In genomic region chr15:74786659-74787165, GRCh38 we compare ENCODE assay signal across 12 cellular contexts. TPM values are rescaled to one million over a fixed set of nuclear protein-coding genes. Genes with fewer than 3 reads are reported as not detected.
DNase-seq lines count a peak whose midpoint lies in the region; ATAC-seq, FAIRE-seq and TF ChIP-seq lines count a peak whose summit lies in the region.
"Had no signal": no experiment of that assay in that cellular context is flagged by ENCODE, and none has a peak within 500 bp of the region (broad histone marks: within the 10 kb centered on the region; RNA-seq: fewer than 3 reads in every experiment).

No MANE protein-coding gene starts in this region.

- no peak for FAIRE-seq in keratinocyte (lab: Jason Lieb, UNC)

- H2AFZ ChIP-seq in keratinocyte (ENCODE audit: control insufficient read depth, low read length), result no peak overlapping the region

- TF ChIP-seq CTCF in keratinocyte (optimal IDR thresholded peaks at IDR 0.05 in 1 of 3, IDR thresholded peaks at IDR 0.05 in 1 of 3, conservative IDR thresholded peaks at IDR 0.05 in 1 of 3; ENCODE audit: extremely low read depth in 1 of 3, insufficient read depth in 2 of 3, low read length in 3 of 3), result no peak
- no peak for TF ChIP-seq CTCF in thoracic aorta (IDR thresholded peaks at IDR 0.05)

- H3K27me3 Mint-ChIP-seq in activated CD4-positive, alpha-beta T cell treated with anti-CD3 and anti-CD28 coated beads, Interleukin-2, amount 10 ng/mL, durations not matched to agents 24 days and 14 days, result no peaks in the 10 kb centered on the region
- no peaks in the 10 kb centered on the region for H3K27me3 Mint-ChIP-seq in activated T-cell treated with anti-CD3 and anti-CD28 coated beads, Interleukin-2, amount 50 U/mL, for 72 hours (ENCODE audit: low read depth)

- H3K27me3 ChIP-seq in keratinocyte (ENCODE audit: control insufficient read depth, extremely low read depth, insufficient read depth, low read length) (no peaks in the 10 kb centered on the region), thoracic aorta (replicated peaks; ENCODE audit: insufficient read depth) (no peaks in the 10 kb centered on the region), SJCRH30 (no peaks in the 10 kb centered on the region)

- peaks cover 28% of the 10 kb centered on the region for H4K20me1 ChIP-seq in keratinocyte (ENCODE audit: control insufficient read depth, extremely low read depth, insufficient read depth, low read length)

- H3K27ac ChIP-seq in keratinocyte (ENCODE audit: control insufficient read depth, insufficient read depth, low read length) (peak overlapping the region; percentile 15), thoracic aorta (peak overlapping the region; percentile 58 to 73), SJCRH30 (no peak overlapping the region)

- peaks cover 67% of the 10 kb centered on the region for H3K36me3 Mint-ChIP-seq in activated CD4-positive, alpha-beta T cell treated with anti-CD3 and anti-CD28 coated beads, Interleukin-2, amount 10 ng/mL, durations not matched to agents 24 days and 14 days (ENCODE audit: low read depth)
- H3K36me3 Mint-ChIP-seq in activated T-cell treated with anti-CD3 and anti-CD28 coated beads, Interleukin-2, amount 50 U/mL, for 72 hours (ENCODE audit: insufficient read depth in 2 of 2), result peaks cover 3 to 23% of the 10 kb centered on the region in 2 donors
- H3K36me3 Mint-ChIP-seq: WTC11 had no signal

- peaks cover 3 to 5% of the 10 kb centered on the region in 2 experiments for H3K36me3 ChIP-seq in keratinocyte (ENCODE audit: control insufficient read depth in 2 of 2, extremely low read depth in 1 of 2, insufficient read depth in 2 of 2, low read length in 2 of 2)
- no peaks in the 10 kb centered on the region for H3K36me3 ChIP-seq in thoracic aorta
- peaks cover 3% of the 10 kb centered on the region for H3K36me3 ChIP-seq in SJCRH30

- H3K9me3 Mint-ChIP-seq in activated CD4-positive, alpha-beta T cell treated with anti-CD3 and anti-CD28 coated beads, Interleukin-2, amount 10 ng/mL, durations not matched to agents 24 days and 14 days, result no peaks in the 10 kb centered on the region
- no peaks in the 10 kb centered on the region for H3K9me3 Mint-ChIP-seq in activated T-cell treated with anti-CD3 and anti-CD28 coated beads, Interleukin-2, amount 50 U/mL, for 72 hours
- H3K9me3 Mint-ChIP-seq: WTC11 had no signal

- dilution Hi-C loops in keratinocyte (cut with MboI; ENCODE audit: extremely low pct_ligation_motif_present, low sequenced_read_pairs), result no loop called here

- H3K4me3 Mint-ChIP-seq in activated CD4-positive, alpha-beta T cell treated with anti-CD3 and anti-CD28 coated beads, Interleukin-2, amount 10 ng/mL, durations not matched to agents 24 days and 14 days, result peak overlapping the region; percentile 96
- peak overlapping the region; percentile 88 to 90 for H3K4me3 Mint-ChIP-seq in activated T-cell treated with anti-CD3 and anti-CD28 coated beads, Interleukin-2, amount 50 U/mL, for 72 hours
- H3K4me3 Mint-ChIP-seq: WTC11 had no signal

- H3K4me1 Mint-ChIP-seq in activated CD4-positive, alpha-beta T cell treated with anti-CD3 and anti-CD28 coated beads, Interleukin-2, amount 10 ng/mL, durations not matched to agents 24 days and 14 days, result peaks cover 62% of the 10 kb centered on the region
- H3K4me1 Mint-ChIP-seq in activated T-cell treated with anti-CD3 and anti-CD28 coated beads, Interleukin-2, amount 50 U/mL, for 72 hours (ENCODE audit: low read depth), result peaks cover 80% of the 10 kb centered on the region

- peaks cover 17% of the 10 kb centered on the region for H3K9me1 ChIP-seq in keratinocyte (ENCODE audit: control insufficient read depth, extremely low read depth, insufficient read depth, low read length)

- no peak overlapping the region for H3K4me2 ChIP-seq in keratinocyte (ENCODE audit: control insufficient read depth, extremely low read depth, insufficient read depth, low read depth, low read length)

- H3K4me3 ChIP-seq in keratinocyte (ENCODE audit: control insufficient read depth in 2 of 3, extremely low read depth in 1 of 3, insufficient read depth in 2 of 3, low read depth in 1 of 3, low read length in 3 of 3) (no peak overlapping the region), thoracic aorta (peak overlapping the region; percentile 6), SJCRH30 (no peak overlapping the region)

- H3K4me1 ChIP-seq in keratinocyte (ENCODE audit: control insufficient read depth, extremely low read depth, insufficient read depth, low read length), result peaks cover 71% of the 10 kb centered on the region
- peaks cover 70 to 90% of the 10 kb centered on the region in 2 donors for H3K4me1 ChIP-seq in thoracic aorta (ENCODE audit: control insufficient read depth in 1 of 2, low read depth in 2 of 2)
- H3K4me1 ChIP-seq in SJCRH30, result peaks cover 32% of the 10 kb centered on the region

- peak overlapping the region; percentile 16 for H3K9ac ChIP-seq in keratinocyte (ENCODE audit: control insufficient read depth, extremely low read depth, insufficient read depth, low read length)

- peak overlapping the region; percentile 99 for H3K27ac Mint-ChIP-seq in activated CD4-positive, alpha-beta T cell treated with anti-CD3 and anti-CD28 coated beads, Interleukin-2, amount 10 ng/mL, durations not matched to agents 24 days and 14 days
- H3K27ac Mint-ChIP-seq in activated T-cell treated with anti-CD3 and anti-CD28 coated beads, Interleukin-2, amount 50 U/mL, for 72 hours, result peak overlapping the region; percentile 83
- H3K27ac Mint-ChIP-seq: WTC11 had no signal

- H3K79me2 ChIP-seq in keratinocyte (ENCODE audit: control insufficient read depth, insufficient read depth, low read length), result peaks cover 89% of the 10 kb centered on the region

- intact Hi-C loops in activated CD4-positive, alpha-beta T cell treated with anti-CD3 and anti-CD28 coated beads, Interleukin-2, amount 10 ng/mL, durations not matched to agents 24 days and 14 days (cut with micrococcal nuclease), result loop anchor here (2.0 to 10.0 kb wide), 8 partner anchors 16 to 838 kb away; partner anchors contain the start of genes C15orf39, COX5A, RPP25 and SIN3A

- peak; percentile 78 for DNase-seq in activated CD4-positive, alpha-beta T cell treated with anti-CD3 and anti-CD28 coated beads, Interleukin-2, amount 10 ng/mL, durations not matched to agents 24 days and 14 days
- DNase-seq in activated CD4-positive, alpha-beta T cell treated with anti-CD3 and anti-CD28 coated beads for 4 hours, result no peak
- DNase-seq in activated T-cell treated with anti-CD3 and anti-CD28 coated beads, Interleukin-2, amount 50 U/mL, for 72 hours, result no peak
- no peak for DNase-seq in keratinocyte (ENCODE audit: low read depth, low spot score)
- DNase-seq in thoracic aorta (ENCODE audit: low spot score), result no peak
- no peak for DNase-seq in SJCRH30
- DNase-seq: NCI-H2081 treated with DMSO at 0.1 percent for 48 hours had no signal

- ATAC-seq in activated T-cell treated with anti-CD3 and anti-CD28 coated beads, Interleukin-2, amount 50 U/mL, for 72 hours (replicated peaks in 1 of 2), result no peak
- ATAC-seq in thoracic aorta (ENCODE audit: insufficient number of reproducible peaks, low FRiP score, low read depth) (no peak), GM21390 (IDR thresholded peaks at IDR 0.05; ENCODE audit: unreplicated experiment) (no peak), HG03280 (IDR thresholded peaks at IDR 0.05; ENCODE audit: unreplicated experiment) (no peak)

- no peaks in the 10 kb centered on the region for H3K9me3 ChIP-seq in keratinocyte (ENCODE audit: control insufficient read depth, low read depth, low read length)
- no peaks in the 10 kb centered on the region for H3K9me3 ChIP-seq in thoracic aorta
- H3K9me3 ChIP-seq in SJCRH30 (replicated peaks), result no peaks in the 10 kb centered on the region

RNA-seq across cellular contexts. Expression of gene CSK, which starts 4.8 kb away (rescaled TPM):
- 332 and 340 TPM in 2 replicates for total RNA-seq in activated CD4-positive, alpha-beta T cell treated with anti-CD3 and anti-CD28 coated beads, Interleukin-2, amount 10 ng/mL, durations not matched to agents 24 days and 14 days
- total RNA-seq in activated T-cell treated with anti-CD3 and anti-CD28 coated beads, Interleukin-2, amount 50 U/mL, for 72 hours, result 100 to 1,000 TPM; 200 to 267 TPM
- polyA plus RNA-seq in keratinocyte, result 14.9 to 41.5 TPM (median 17.2 TPM) in 3 replicates
- 16.8 TPM for polyA plus RNA-seq in keratinocyte (2011; ENCODE audit: low read depth)
- polyA plus RNA-seq in keratinocyte (2011; cell fraction: cytosol; rRNA removed), result 19.4 and 37.7 TPM in 2 replicates
- polyA plus RNA-seq in keratinocyte (2011; cell fraction: nucleus; rRNA removed), result 40.0 and 50.1 TPM in 2 replicates
- polyA plus RNA-seq in keratinocyte (2012; ENCODE audit: low replicate concordance), result 38.6 and 52.8 TPM in 2 replicates
- polyA minus RNA-seq in keratinocyte, result 22.1 to 111 TPM (median 39.2 TPM) in 3 replicates
- 47.0 TPM for polyA minus RNA-seq in keratinocyte (2011; cell fraction: cytosol; rRNA and poly(A)+ RNA removed)
- 26.1 and 28.3 TPM in 2 replicates for polyA minus RNA-seq in keratinocyte (2011; cell fraction: nucleus; rRNA and poly(A)+ RNA removed)
- 10 to 100 TPM; 32.7 to 61.6 TPM for total RNA-seq in thoracic aorta
- 23.2 and 24.0 TPM in 2 replicates for total RNA-seq in SJCRH30 (2014; rRNA removed; shearing (Covaris generic))

RNA-seq across cellular contexts. Expression of gene LMAN1L, which starts 25.9 kb away (rescaled TPM):
- total RNA-seq in activated CD4-positive, alpha-beta T cell treated with anti-CD3 and anti-CD28 coated beads, Interleukin-2, amount 10 ng/mL, durations not matched to agents 24 days and 14 days, result 0.33 and 0.36 TPM in 2 replicates
- total RNA-seq in activated T-cell treated with anti-CD3 and anti-CD28 coated beads, Interleukin-2, amount 50 U/mL, for 72 hours, result under 1 TPM; 0.53 to 0.72 TPM
- not detected in 3 replicates for polyA plus RNA-seq in keratinocyte
- polyA plus RNA-seq in keratinocyte (2011; ENCODE audit: low read depth), result not detected
- polyA plus RNA-seq in keratinocyte (2011; cell fraction: cytosol; rRNA removed), result not detected in 2 replicates
- polyA plus RNA-seq in keratinocyte (2011; cell fraction: nucleus; rRNA removed), result 0.05 and 0.22 TPM in 2 replicates
- not detected in 2 replicates for polyA plus RNA-seq in keratinocyte (2012; ENCODE audit: low replicate concordance)
- 0.36 to 0.38 TPM in 2 of 3 replicates, not detected in the other for polyA minus RNA-seq in keratinocyte
- not detected for polyA minus RNA-seq in keratinocyte (2011; cell fraction: cytosol; rRNA and poly(A)+ RNA removed)
- 0.21 and 0.31 TPM in 2 replicates for polyA minus RNA-seq in keratinocyte (2011; cell fraction: nucleus; rRNA and poly(A)+ RNA removed)
- not detected for total RNA-seq in thoracic aorta
- not detected in 2 replicates for total RNA-seq in SJCRH30 (2014; rRNA removed; shearing (Covaris generic))
- total RNA-seq: mesenteric fat pad, WTC11 had no signal
- polyA plus RNA-seq: AG04450 had no signal

RNA-seq across cellular contexts. Expression of gene CYP1A2, which starts 38.1 kb away (rescaled TPM):
- total RNA-seq in activated CD4-positive, alpha-beta T cell treated with anti-CD3 and anti-CD28 coated beads, Interleukin-2, amount 10 ng/mL, durations not matched to agents 24 days and 14 days, result not detected in 2 replicates
- not detected for total RNA-seq in activated T-cell treated with anti-CD3 and anti-CD28 coated beads, Interleukin-2, amount 50 U/mL, for 72 hours
- 0.04 to 0.09 TPM in 2 of 3 replicates, not detected in the other for polyA plus RNA-seq in keratinocyte
- polyA plus RNA-seq in keratinocyte (2011; ENCODE audit: low read depth), result not detected
- 0.06 TPM in 1 of 2 replicates, not detected in the other for polyA plus RNA-seq in keratinocyte (2011; cell fraction: cytosol; rRNA removed)
- 0.04 and 0.09 TPM in 2 replicates for polyA plus RNA-seq in keratinocyte (2011; cell fraction: nucleus; rRNA removed)
- not detected in 2 replicates for polyA plus RNA-seq in keratinocyte (2012; ENCODE audit: low replicate concordance)
- not detected in 3 replicates for polyA minus RNA-seq in keratinocyte
- not detected for polyA minus RNA-seq in keratinocyte (2011; cell fraction: cytosol; rRNA and poly(A)+ RNA removed)
- polyA minus RNA-seq in keratinocyte (2011; cell fraction: nucleus; rRNA and poly(A)+ RNA removed), result not detected in 2 replicates
- not detected for total RNA-seq in thoracic aorta
- total RNA-seq in SJCRH30 (2014; rRNA removed; shearing (Covaris generic)), result not detected in 2 replicates
- total RNA-seq: mesenteric fat pad, WTC11 had no signal
- polyA plus RNA-seq: AG04450 had no signal

RNA-seq across cellular contexts. Expression of gene CPLX3, which starts 39.7 kb away (rescaled TPM):
- total RNA-seq in activated CD4-positive, alpha-beta T cell treated with anti-CD3 and anti-CD28 coated beads, Interleukin-2, amount 10 ng/mL, durations not matched to agents 24 days and 14 days, result 0.09 TPM in 2 replicates
- total RNA-seq in activated T-cell treated with anti-CD3 and anti-CD28 coated beads, Interleukin-2, amount 50 U/mL, for 72 hours, result under 1 TPM; 0.14 to 0.17 TPM
- polyA plus RNA-seq in keratinocyte, result 0.03 TPM in 1 of 3 replicates, not detected in the others
- not detected for polyA plus RNA-seq in keratinocyte (2011; ENCODE audit: low read depth)
- polyA plus RNA-seq in keratinocyte (2011; cell fraction: cytosol; rRNA removed), result not detected in 2 replicates
- polyA plus RNA-seq in keratinocyte (2011; cell fraction: nucleus; rRNA removed), result 0.13 and 0.27 TPM in 2 replicates
- 0.18 TPM in 1 of 2 replicates, not detected in the other for polyA plus RNA-seq in keratinocyte (2012; ENCODE audit: low replicate concordance)
- not detected in 3 replicates for polyA minus RNA-seq in keratinocyte
- not detected for polyA minus RNA-seq in keratinocyte (2011; cell fraction: cytosol; rRNA and poly(A)+ RNA removed)
- polyA minus RNA-seq in keratinocyte (2011; cell fraction: nucleus; rRNA and poly(A)+ RNA removed), result not detected in 2 replicates
- total RNA-seq in thoracic aorta, result not detected
- total RNA-seq in SJCRH30 (2014; rRNA removed; shearing (Covaris generic)), result not detected in 2 replicates
- total RNA-seq: mesenteric fat pad had no signal
- polyA plus RNA-seq: AG04450 had no signal

RNA-seq across cellular contexts. Expression of gene ULK3, which starts 56.2 kb away (rescaled TPM):
- total RNA-seq in activated CD4-positive, alpha-beta T cell treated with anti-CD3 and anti-CD28 coated beads, Interleukin-2, amount 10 ng/mL, durations not matched to agents 24 days and 14 days, result 52.6 and 57.3 TPM in 2 replicates
- 10 to 100 TPM; 48.5 to 53.8 TPM for total RNA-seq in activated T-cell treated with anti-CD3 and anti-CD28 coated beads, Interleukin-2, amount 50 U/mL, for 72 hours
- 12.0 to 26.4 TPM (median 16.5 TPM) in 3 replicates for polyA plus RNA-seq in keratinocyte
- polyA plus RNA-seq in keratinocyte (2011; ENCODE audit: low read depth), result 30.4 TPM
- polyA plus RNA-seq in keratinocyte (2011; cell fraction: cytosol; rRNA removed), result 12.2 and 14.8 TPM in 2 replicates
- polyA plus RNA-seq in keratinocyte (2011; cell fraction: nucleus; rRNA removed), result 84.1 and 86.4 TPM in 2 replicates
- polyA plus RNA-seq in keratinocyte (2012; ENCODE audit: low replicate concordance), result 17.7 and 48.6 TPM in 2 replicates
- polyA minus RNA-seq in keratinocyte, result 8.8 to 21.0 TPM (median 19.1 TPM) in 3 replicates
- 10.6 TPM for polyA minus RNA-seq in keratinocyte (2011; cell fraction: cytosol; rRNA and poly(A)+ RNA removed)
- polyA minus RNA-seq in keratinocyte (2011; cell fraction: nucleus; rRNA and poly(A)+ RNA removed), result 10.8 and 11.5 TPM in 2 replicates
- 10 to 100 TPM; 34.9 to 72.2 TPM for total RNA-seq in thoracic aorta
- 27.1 and 28.3 TPM in 2 replicates for total RNA-seq in SJCRH30 (2014; rRNA removed; shearing (Covaris generic))
